17 cellular contexts compared by ENCODE assay signal in the genomic region with DNA sequence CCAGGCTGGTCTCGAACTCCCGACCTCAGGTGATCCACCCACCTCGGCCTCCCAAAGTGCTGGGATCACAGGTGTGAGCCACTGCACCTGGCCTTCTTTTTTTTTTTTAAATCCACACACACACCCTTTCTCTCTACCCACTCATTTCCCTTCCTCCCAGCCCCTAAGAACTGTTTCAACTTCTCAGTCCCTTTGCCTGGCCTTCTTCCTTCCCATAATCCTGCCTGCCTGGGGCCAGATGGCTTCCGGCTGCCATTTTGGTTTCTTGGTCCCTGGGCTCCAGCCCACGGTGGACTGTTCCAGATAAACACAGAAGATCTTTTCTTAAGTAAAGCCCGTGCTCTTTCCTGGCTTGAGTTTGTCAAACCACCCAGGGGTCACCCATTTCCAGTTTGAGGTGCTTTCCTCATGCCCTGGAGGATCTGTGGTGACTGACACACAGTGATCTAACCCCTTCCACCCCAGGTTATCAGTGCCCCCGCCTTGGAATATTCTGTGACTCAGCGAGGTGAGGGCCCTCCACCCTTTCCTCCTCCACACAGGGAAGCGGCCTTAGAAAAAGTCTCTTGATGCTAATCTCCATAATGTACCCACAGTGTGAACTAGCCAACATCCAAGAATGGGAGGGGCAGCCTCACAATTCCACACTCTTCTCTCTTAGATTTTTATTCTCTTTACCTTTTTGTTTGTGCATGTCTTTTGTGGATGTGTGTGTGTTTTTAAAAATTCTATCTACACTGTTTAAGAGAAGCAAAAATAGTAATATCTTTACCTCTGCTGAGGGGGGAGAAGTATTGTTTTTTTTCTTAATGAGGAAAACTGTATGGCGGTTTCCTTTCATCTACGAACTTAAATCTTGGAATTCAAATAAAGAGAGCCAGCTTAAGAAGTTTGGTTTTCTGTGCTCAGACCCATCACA.
DNase-seq lines count a peak whose midpoint lies in the region; ATAC-seq, FAIRE-seq and TF ChIP-seq lines count a peak whose summit lies in the region.
"Had no signal": no experiment of that assay in that cellular context is flagged by ENCODE, and none has a peak within 500 bp of the region (broad histone marks: within the 10 kb centered on the region; RNA-seq: fewer than 3 reads in every experiment).

No MANE protein-coding gene starts in this region.

- no peaks in the 10 kb centered on the region for H3K9me3 ChIP-seq in A549
- no peaks in the 10 kb centered on the region for H3K9me3 ChIP-seq in K562 (replicated peaks; ENCODE audit: control insufficient read depth, insufficient read depth, low read depth, low read length)
- H3K9me3 ChIP-seq in neuronal stem cell (replicated peaks in 1 of 2; ENCODE audit: control insufficient read depth in 2 of 2, insufficient read depth in 1 of 2, low read depth in 1 of 2, low read length in 2 of 2), result peaks cover 0 to 2% of the 10 kb centered on the region in 2 donors
- H3K9me3 ChIP-seq: sigmoid colon had no signal

- intact Hi-C loops in K562 (cut with micrococcal nuclease), result loop anchor here (5.0 kb wide), 1 partner anchor 72 kb away; no protein-coding TSS in a partner anchor

- no peak overlapping the region for H2BK120ac ChIP-seq in mesendoderm (ENCODE audit: low read depth, low read length)
- no peak overlapping the region for H2BK120ac ChIP-seq in neuronal stem cell (ENCODE audit: low read depth, low read length)

- FAIRE-seq in A549 (lab: Jason Lieb, UNC) (no peak), K562 (lab: Jason Lieb, UNC) (peak; percentile 96)

- WGBS in A549 (ENCODE audit: missing lambda C conversion rate), result 60% methylated on average over 11 of the region's 11 CpGs
- 20% methylated on average over 10 of the region's 11 CpGs for WGBS in K562 (ENCODE audit: insufficient coverage, low coverage, missing lambda C conversion rate)
- WGBS in mesendoderm (ENCODE audit: extremely low coverage, insufficient coverage, low lambda C conversion rate), result no CpG with 5 or more reads among the region's 11 CpGs
- WGBS in neuronal stem cell (ENCODE audit: extremely low coverage in 2 of 2, insufficient read length in 2 of 2, insufficient replicate concordance in 1 of 2), 2 donors, result no CpG with 5 or more reads among the region's 11 CpGs

- H3K14ac ChIP-seq in neuronal stem cell (ENCODE audit: low read length), result no peak overlapping the region

- TF ChIP-seq RAD21 in A549 (conservative IDR thresholded peaks at IDR 0.05 in 1 of 2, IDR thresholded peaks at IDR 0.05 in 1 of 2), result no peak
- no peak for TF ChIP-seq RAD21 in K562 (CRISPR knock-in tag; conservative IDR thresholded peaks at IDR 0.05 in 1 of 2, IDR thresholded peaks at IDR 0.05 in 1 of 2)

- H2AFZ ChIP-seq in K562 (ENCODE audit: low read depth, low read length), result peak overlapping the region; percentile 81
- no peak overlapping the region for H2AFZ ChIP-seq in neuronal stem cell (ENCODE audit: low read length)
- H2AFZ ChIP-seq: GM23338 had no signal

- no peak overlapping the region for H3K23ac ChIP-seq in mesendoderm (ENCODE audit: low read length)
- H3K23ac ChIP-seq in neuronal stem cell (ENCODE audit: low read depth, low read length, poor library complexity), result no peak overlapping the region

- ATAC-seq in A549 (peak in 1 of 2 experiments; percentile 52; a peak in 3 of 6 replicates), K562 (peak; percentile 90), GM19455 (IDR thresholded peaks at IDR 0.05; ENCODE audit: unreplicated experiment) (no peak), GM21619 (IDR thresholded peaks at IDR 0.05; ENCODE audit: unreplicated experiment) (no peak), GM21515 (IDR thresholded peaks at IDR 0.05; ENCODE audit: unreplicated experiment) (no peak)
- ATAC-seq: GM23338, left lobe of liver had no signal

- no peak for TF ChIP-seq EP300 in A549 (IDR thresholded peaks at IDR 0.05)
- peak; percentile 91 for TF ChIP-seq EP300 in K562 (IDR thresholded peaks at IDR 0.05; ENCODE audit: low read length)

- no peak overlapping the region for H2AK5ac ChIP-seq in mesendoderm (ENCODE audit: low read length)
- no peak overlapping the region for H2AK5ac ChIP-seq in neuronal stem cell (ENCODE audit: low read depth, low read length)

- BruUV-seq in K562 (replicated peaks; lab: Mats Ljungman, UMichigan), result no TSS peak

- no peaks in the 10 kb centered on the region for H3K36me3 ChIP-seq in K562 (ENCODE audit: control insufficient read depth, insufficient read depth, low read length)
- H3K36me3 ChIP-seq in mesendoderm (ENCODE audit: control insufficient read depth, insufficient read depth, low read length), result no peaks in the 10 kb centered on the region
- no peaks in the 10 kb centered on the region for H3K36me3 ChIP-seq in neuronal stem cell (replicated peaks in 1 of 2; ENCODE audit: control insufficient read depth in 2 of 2, insufficient read depth in 2 of 2, low read length in 2 of 2)

- H3K79me1 ChIP-seq in mesendoderm (ENCODE audit: low read length) (no peaks in the 10 kb centered on the region), neuronal stem cell (ENCODE audit: low read depth, low read length) (no peaks in the 10 kb centered on the region)

- no peak overlapping the region for H2BK5ac ChIP-seq in mesendoderm (ENCODE audit: low read length)
- no peak overlapping the region for H2BK5ac ChIP-seq in neuronal stem cell (ENCODE audit: low read length)

- H3K18ac ChIP-seq in mesendoderm (ENCODE audit: low read length) (no peak overlapping the region), neuronal stem cell (ENCODE audit: low read length) (no peak overlapping the region)

- H3K4me2 ChIP-seq in A549 (peak overlapping the region; percentile 1; the same call in 1 of the 3 replicates), K562 (ENCODE audit: insufficient read depth, low read length) (peak overlapping the region; percentile 50), mesendoderm (ENCODE audit: low read length) (no peak overlapping the region), neuronal stem cell (ENCODE audit: insufficient read depth, low read length, poor library complexity, severe bottlenecking) (no peak overlapping the region)
- H3K4me2 ChIP-seq: GM23338, KMS-11 had no signal

- H3K9me1 ChIP-seq in K562 (ENCODE audit: control insufficient read depth, insufficient read depth, low read length), result no peaks in the 10 kb centered on the region

- H2BK15ac ChIP-seq in mesendoderm (replicated peaks; ENCODE audit: low read depth) (no peak overlapping the region), neuronal stem cell (ENCODE audit: low read length) (no peak overlapping the region)

- CTCF ChIA-PET in A549 (lab: Yijun Ruan, JAX), result interaction anchor here (0.7 to 5.8 kb wide), 5 partner anchors 46 to 396 kb away, joined by 3 to 27 read pairs (median 5); no protein-coding TSS in a partner anchor
- CTCF ChIA-PET in K562 (lab: Yijun Ruan, JAX; ENCODE audit: low intra/inter-chr PET ratio), result no interaction called here

- H3K4me3 ChIP-seq in A549 (no peak overlapping the region), K562 (no peak overlapping the region), mesendoderm (ENCODE audit: low read length) (no peak overlapping the region), neuronal stem cell (ENCODE audit: low read length in 2 of 2) (no peak overlapping the region)
- H3K4me3 ChIP-seq: GM23338, sigmoid colon had no signal

- no peaks in the 10 kb centered on the region for H3K27me3 ChIP-seq in K562 (ENCODE audit: control insufficient read depth in 2 of 2, insufficient read depth in 2 of 2, low read length in 2 of 2)
- H3K27me3 ChIP-seq in mesendoderm (ENCODE audit: insufficient read depth, low read length, poor library complexity), result no peaks in the 10 kb centered on the region
- H3K27me3 ChIP-seq in neuronal stem cell (ENCODE audit: control insufficient read depth in 3 of 3, insufficient read depth in 3 of 3, low read depth in 1 of 3, low read length in 3 of 3), result no peaks in the 10 kb centered on the region
- H3K27me3 ChIP-seq: sigmoid colon had no signal

- H4K5ac ChIP-seq in mesendoderm (ENCODE audit: low read length), result no peak overlapping the region

- TF ChIP-seq CTCF in A549 (IDR thresholded peaks at IDR 0.05), result no peak
- peak in 1 of 3 experiments; percentile 24; a peak in 2 of 6 replicates for TF ChIP-seq CTCF in K562 (IDR thresholded peaks at IDR 0.05 in 2 of 3, conservative IDR thresholded peaks at IDR 0.05 in 1 of 3; ENCODE audit: insufficient read depth in 2 of 3, low read depth in 1 of 3, low read length in 3 of 3)

- DNase-seq in A549 (ENCODE audit: low read depth in 1 of 2, low spot score in 1 of 2), result peak; percentile 42 to 54
- DNase-seq in HS-5 (ENCODE audit: low read depth), result peak; percentile 5
- peak; percentile 95 to 97 (median 96) for DNase-seq in K562 (ENCODE audit: extremely low read depth in 1 of 4, low spot score in 3 of 4)
- peak; percentile 26 for DNase-seq in mesendoderm
- no peak for DNase-seq in neuronal stem cell (ENCODE audit: low spot score)
- DNase-seq: activated CD4-positive, alpha-beta T cell treated with anti-CD3 and anti-CD28 coated beads, Interleukin-2, amount 50 U/mL, for 4 hours; head of caudate nucleus; NCI-H187; NCI-H510A; sigmoid colon; stimulated activated naive CD4-positive, alpha-beta T cell treated with Interleukin-2 at 50 U/mL for 16 hours had no signal

- H3K27ac ChIP-seq in A549, result peak overlapping the region in 1 of 2 experiments; percentile 33; a peak in 3 of 6 replicates
- peak overlapping the region; percentile 86 for H3K27ac ChIP-seq in K562 (ENCODE audit: extremely low read depth, low read depth, low read length)
- no peak overlapping the region for H3K27ac ChIP-seq in mesendoderm (ENCODE audit: low read depth, low read length)
- H3K27ac ChIP-seq in neuronal stem cell (replicated peaks; ENCODE audit: low read length), result no peak overlapping the region
- H3K27ac ChIP-seq: KMS-11 had no signal

- in situ Hi-C loops in K562 (cut with MboI), result no loop called here

- POLR2A ChIA-PET in A549 (lab: Yijun Ruan, JAX), result no interaction called here
- POLR2A ChIA-PET in K562 (lab: Yijun Ruan, JAX), result interaction anchor here (3.0 kb wide), 1 partner anchor 15 kb away, joined by 12 read pairs; no protein-coding TSS in a partner anchor

- no peak overlapping the region for H3K56ac ChIP-seq in mesendoderm (ENCODE audit: low read length)

- no peak for TF ChIP-seq POLR2A in A549 (IDR thresholded peaks at IDR 0.05; ENCODE audit: low read length)
- TF ChIP-seq POLR2A in K562 (conservative IDR thresholded peaks at IDR 0.05), result no peak; the same call in 1 of the 2 replicates

- H3K79me2 ChIP-seq in K562 (ENCODE audit: control insufficient read depth, insufficient read depth, low read length) (no peaks in the 10 kb centered on the region), mesendoderm (ENCODE audit: control insufficient read depth, insufficient read depth, low read length) (no peaks in the 10 kb centered on the region)

- H3K4me1 ChIP-seq in A549 (peaks cover 18% of the 10 kb centered on the region), K562 (replicated peaks in 1 of 2; ENCODE audit: control insufficient read depth in 2 of 2, insufficient read depth in 2 of 2, low read length in 2 of 2) (peaks cover 47 to 48% of the 10 kb centered on the region in 2 experiments), mesendoderm (ENCODE audit: control insufficient read depth, low read depth, low read length) (peaks cover 6% of the 10 kb centered on the region), neuronal stem cell (ENCODE audit: control insufficient read depth in 2 of 2, insufficient read depth in 1 of 2, low read depth in 1 of 2, low read length in 2 of 2) (peaks cover 5 to 7% of the 10 kb centered on the region in 2 donors)

- H4K8ac ChIP-seq in mesendoderm (ENCODE audit: low read depth, low read length) (no peak overlapping the region), neuronal stem cell (ENCODE audit: low read depth, low read length) (no peak overlapping the region)

- H3K9ac ChIP-seq in K562 (ENCODE audit: insufficient read depth in 1 of 2, low read depth in 2 of 2, low read length in 2 of 2), result peak overlapping the region; percentile 5 to 56; a peak in 3 of 4 replicates
- H3K9ac ChIP-seq in mesendoderm (ENCODE audit: low read length), result no peak overlapping the region
- H3K9ac ChIP-seq in neuronal stem cell (ENCODE audit: low read depth, low read length, poor library complexity), result no peak overlapping the region
- H3K9ac ChIP-seq: KMS-11 had no signal

- no peak overlapping the region for H4K91ac ChIP-seq in neuronal stem cell (ENCODE audit: low read depth, low read length, poor library complexity)

- H3K4ac ChIP-seq in mesendoderm (ENCODE audit: low read depth, low read length) (no peak overlapping the region), neuronal stem cell (ENCODE audit: low read length) (no peak overlapping the region)

- no peaks in the 10 kb centered on the region for H4K20me1 ChIP-seq in K562 (replicated peaks; ENCODE audit: control insufficient read depth, insufficient read depth, low read length)

- H2BK12ac ChIP-seq in neuronal stem cell (ENCODE audit: low read length), result no peak overlapping the region

Comparison
In these comparisons a context has a peak if more than half of its experiments do, and no peak if none do; other contexts are left out.
1. H3K4me2 ChIP-seq: peak in A549 (single experiment) and K562 (single experiment); none in mesendoderm (single experiment) and neuronal stem cell (single experiment).
2. H3K9ac ChIP-seq: peak in K562 (2 of 2); none in mesendoderm (single experiment) and neuronal stem cell (single experiment).
3. Of the 35 proteins assayed by ChIP-seq in both K562 and A549: peak only in K562: CHD4, EHMT2, EP300, ESRRA, HDAC2, KDM1A and 6 more; only in A549: none; in both: none; in neither: 20; mixed calls (peak in some experiments, not most) for 3.